In the genomic region with DNA sequence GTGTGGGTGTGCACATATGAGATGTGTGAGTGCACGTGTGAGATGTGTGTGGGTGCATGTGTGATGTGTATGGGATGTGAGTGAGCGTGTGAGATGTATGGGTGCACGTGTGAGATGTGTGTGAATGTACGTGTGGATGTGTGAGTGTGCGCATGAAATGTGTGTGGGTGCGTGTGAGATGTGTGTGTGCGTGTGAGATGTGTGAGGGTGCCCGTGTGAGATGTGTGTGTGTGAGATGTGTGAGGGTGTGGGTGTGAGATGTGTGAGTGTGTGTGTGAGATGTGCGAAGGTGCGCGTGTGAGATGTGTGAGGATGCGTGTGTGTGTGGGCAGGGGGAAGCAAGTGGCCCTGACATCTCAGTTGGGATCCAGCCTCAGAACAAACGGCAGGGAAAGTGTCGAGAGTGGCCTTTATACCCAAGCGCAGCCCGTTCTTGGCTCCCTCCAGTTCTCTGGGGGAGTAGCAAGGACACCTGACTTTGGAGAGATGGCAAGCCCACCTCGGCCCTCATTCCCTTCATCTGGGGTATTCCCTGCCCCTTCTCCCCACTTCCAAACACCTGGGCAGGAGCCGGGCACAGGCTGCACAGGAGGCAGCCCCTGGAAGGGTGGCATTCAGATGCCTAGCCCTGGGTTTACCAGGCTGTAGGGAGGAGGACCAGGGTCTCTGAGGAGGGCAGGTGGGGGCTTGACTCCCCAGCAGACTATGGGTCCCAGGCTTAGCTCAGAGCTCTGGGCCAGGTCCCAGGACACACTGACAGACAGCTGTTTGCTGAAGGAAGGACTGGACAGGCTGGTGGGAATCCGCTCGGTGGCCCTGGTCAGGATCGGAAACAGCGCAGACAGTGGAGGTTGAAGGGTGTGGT, we compare ENCODE assay signal across 1 cellular context.
TF ChIP-seq lines count a peak whose summit lies in the region.

No MANE protein-coding gene starts in this region.

TF ChIP-seq in H1, 55 proteins besides CTCF, POLR2A, EP300 and RAD21:
- TF ChIP-seq RXRA (IDR thresholded peaks at IDR 0.05; ENCODE audit: insufficient read depth, low read depth, low read length): no peak
- no peak for TF ChIP-seq TCF12 (IDR thresholded peaks at IDR 0.05; ENCODE audit: low read depth, low read length)
- TF ChIP-seq SIRT6 (IDR thresholded peaks at IDR 0.05; ENCODE audit: low read length): no peak
- TF ChIP-seq, protein P1, sequence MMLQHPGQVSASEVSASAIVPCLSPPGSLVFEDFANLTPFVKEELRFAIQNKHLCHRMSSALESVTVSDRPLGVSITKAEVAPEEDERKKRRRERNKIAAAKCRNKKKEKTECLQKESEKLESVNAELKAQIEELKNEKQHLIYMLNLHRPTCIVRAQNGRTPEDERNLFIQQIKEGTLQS (IDR thresholded peaks at IDR 0.05; ENCODE audit: insufficient read depth, low read depth, low read length): no peak
- TF ChIP-seq SAP30 (IDR thresholded peaks at IDR 0.05; ENCODE audit: insufficient read depth, insufficient replicate concordance, low read length): no peak
- TF ChIP-seq, protein P2, sequence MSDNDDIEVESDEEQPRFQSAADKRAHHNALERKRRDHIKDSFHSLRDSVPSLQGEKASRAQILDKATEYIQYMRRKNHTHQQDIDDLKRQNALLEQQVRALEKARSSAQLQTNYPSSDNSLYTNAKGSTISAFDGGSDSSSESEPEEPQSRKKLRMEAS (IDR thresholded peaks at IDR 0.05): no peak
- TF ChIP-seq CTBP2 (IDR thresholded peaks at IDR 0.05; ENCODE audit: borderline replicate concordance, insufficient read depth, insufficient read length, low read length): no peak
- TF ChIP-seq POU5F1 (IDR thresholded peaks at IDR 0.05; ENCODE audit: low read depth, low read length): no peak
- TF ChIP-seq CEBPB (IDR thresholded peaks at IDR 0.05; ENCODE audit: low read depth, low read length): no peak
- TF ChIP-seq KDM4A (IDR thresholded peaks at IDR 0.05; ENCODE audit: low read depth, low read length, severe bottlenecking): no peak
- TF ChIP-seq JUN (IDR thresholded peaks at IDR 0.05; ENCODE audit: low read depth, low read length): no peak
- TF ChIP-seq TAF7 (optimal IDR thresholded peaks at IDR 0.05; ENCODE audit: borderline replicate concordance, low read depth, low read length): no peak
- no peak for TF ChIP-seq RBBP5 (IDR thresholded peaks at IDR 0.05; ENCODE audit: borderline replicate concordance, low read depth, low read length)
- no peak for TF ChIP-seq SIX5 (IDR thresholded peaks at IDR 0.05; ENCODE audit: low read depth, low read length)
- TF ChIP-seq SIN3A (conservative IDR thresholded peaks at IDR 0.05 in 1 of 2, IDR thresholded peaks at IDR 0.05 in 1 of 2; ENCODE audit: low read depth in 1 of 2, low read length in 2 of 2): no peak
- no peak for TF ChIP-seq KDM1A (IDR thresholded peaks at IDR 0.05; ENCODE audit: borderline replicate concordance, low read length)
- no peak for TF ChIP-seq PHF8 (conservative IDR thresholded peaks at IDR 0.05; ENCODE audit: low read depth, low read length)
- TF ChIP-seq JUND (IDR thresholded peaks at IDR 0.05; ENCODE audit: low read length): no peak
- TF ChIP-seq ASH2L (IDR thresholded peaks at IDR 0.05; ENCODE audit: low read length): no peak
TF ChIP-seq in H1: peak in this region for 0.
